In genomic region chr1:234721476-234722266, GRCh38 we compare ENCODE assay signal across 1 cellular context.
A peak's percentile ranks its signal among the peaks of the same experiment; 100 is the strongest.
TF ChIP-seq lines count a peak whose summit lies in the region.

No MANE protein-coding gene starts in this region.

TF ChIP-seq in HepG2, 621 proteins besides CTCF, POLR2A, EP300 and RAD21 (continued from another document and continues in another):
- TF ChIP-seq HBP1 (CRISPR knock-in tag; IDR thresholded peaks at IDR 0.05; ENCODE audit: low read depth) (no peak), ZNF788 (CRISPR knock-in tag; IDR thresholded peaks at IDR 0.05; ENCODE audit: borderline replicate concordance) (peak; percentile 78; the same call in 1 of the 2 replicates), KDM2A (CRISPR knock-in tag; IDR thresholded peaks at IDR 0.05; ENCODE audit: borderline replicate concordance, low read depth) (0 out of 2 replicates have a peak, but pooled peaks have one; percentile 23), FOXO1 (CRISPR knock-in tag; IDR thresholded peaks at IDR 0.05) (peak; percentile 78; the same call in 1 of the 2 replicates), NR2F6 (IDR thresholded peaks at IDR 0.05) (peak; percentile 94), NR2F6 (CRISPR knock-in tag; IDR thresholded peaks at IDR 0.05) (peak; percentile 77), RARA (CRISPR knock-in tag; IDR thresholded peaks at IDR 0.05) (peak; percentile 91), MYC (CRISPR knock-in tag; IDR thresholded peaks at IDR 0.05; ENCODE audit: borderline replicate concordance) (peak; percentile 29; the same call in 1 of the 2 replicates), TGIF2 (CRISPR knock-in tag; IDR thresholded peaks at IDR 0.05) (peak; percentile 20; the same call in 1 of the 2 replicates), KMT2B (CRISPR knock-in tag; IDR thresholded peaks at IDR 0.05) (0 out of 2 replicates have a peak, but pooled peaks have one; percentile 55), ISL2 (CRISPR knock-in tag; IDR thresholded peaks at IDR 0.05) (peak; percentile 96), ETV5 (CRISPR knock-in tag; IDR thresholded peaks at IDR 0.05; ENCODE audit: borderline replicate concordance) (peak; percentile 71; the same call in 1 of the 2 replicates), ZNF850 (CRISPR knock-in tag; conservative IDR thresholded peaks at IDR 0.05) (no peak), GATA4 (IDR thresholded peaks at IDR 0.05; ENCODE audit: borderline replicate concordance, low read depth) (peak; percentile 95; the same call in 1 of the 2 replicates), ZXDC (CRISPR knock-in tag; IDR thresholded peaks at IDR 0.05) (peak; percentile 55; the same call in 1 of the 2 replicates), ZKSCAN8 (CRISPR knock-in tag; IDR thresholded peaks at IDR 0.05; ENCODE audit: borderline replicate concordance) (0 out of 2 replicates have a peak, but pooled peaks have one; percentile 51), ZNF143 (CRISPR knock-in tag; IDR thresholded peaks at IDR 0.05) (peak; percentile 60; the same call in 1 of the 2 replicates), ZNF670 (CRISPR knock-in tag; IDR thresholded peaks at IDR 0.05; ENCODE audit: borderline replicate concordance) (no peak), ZFY (CRISPR knock-in tag; IDR thresholded peaks at IDR 0.05) (peak; percentile 67), ZBTB7B (CRISPR knock-in tag; IDR thresholded peaks at IDR 0.05) (peak; percentile 98), ZSCAN12 (CRISPR knock-in tag; IDR thresholded peaks at IDR 0.05) (0 out of 2 replicates have a peak, but pooled peaks have one; percentile 72)
- TF ChIP-seq, protein P1, sequence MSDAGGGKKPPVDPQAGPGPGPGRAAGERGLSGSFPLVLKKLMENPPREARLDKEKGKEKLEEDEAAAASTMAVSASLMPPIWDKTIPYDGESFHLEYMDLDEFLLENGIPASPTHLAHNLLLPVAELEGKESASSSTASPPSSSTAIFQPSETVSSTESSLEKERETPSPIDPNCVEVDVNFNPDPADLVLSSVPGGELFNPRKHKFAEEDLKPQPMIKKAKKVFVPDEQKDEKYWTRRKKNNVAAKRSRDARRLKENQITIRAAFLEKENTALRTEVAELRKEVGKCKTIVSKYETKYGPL (CRISPR knock-in tag; IDR thresholded peaks at IDR 0.05), result peak; percentile 93
- TF ChIP-seq, protein P2, sequence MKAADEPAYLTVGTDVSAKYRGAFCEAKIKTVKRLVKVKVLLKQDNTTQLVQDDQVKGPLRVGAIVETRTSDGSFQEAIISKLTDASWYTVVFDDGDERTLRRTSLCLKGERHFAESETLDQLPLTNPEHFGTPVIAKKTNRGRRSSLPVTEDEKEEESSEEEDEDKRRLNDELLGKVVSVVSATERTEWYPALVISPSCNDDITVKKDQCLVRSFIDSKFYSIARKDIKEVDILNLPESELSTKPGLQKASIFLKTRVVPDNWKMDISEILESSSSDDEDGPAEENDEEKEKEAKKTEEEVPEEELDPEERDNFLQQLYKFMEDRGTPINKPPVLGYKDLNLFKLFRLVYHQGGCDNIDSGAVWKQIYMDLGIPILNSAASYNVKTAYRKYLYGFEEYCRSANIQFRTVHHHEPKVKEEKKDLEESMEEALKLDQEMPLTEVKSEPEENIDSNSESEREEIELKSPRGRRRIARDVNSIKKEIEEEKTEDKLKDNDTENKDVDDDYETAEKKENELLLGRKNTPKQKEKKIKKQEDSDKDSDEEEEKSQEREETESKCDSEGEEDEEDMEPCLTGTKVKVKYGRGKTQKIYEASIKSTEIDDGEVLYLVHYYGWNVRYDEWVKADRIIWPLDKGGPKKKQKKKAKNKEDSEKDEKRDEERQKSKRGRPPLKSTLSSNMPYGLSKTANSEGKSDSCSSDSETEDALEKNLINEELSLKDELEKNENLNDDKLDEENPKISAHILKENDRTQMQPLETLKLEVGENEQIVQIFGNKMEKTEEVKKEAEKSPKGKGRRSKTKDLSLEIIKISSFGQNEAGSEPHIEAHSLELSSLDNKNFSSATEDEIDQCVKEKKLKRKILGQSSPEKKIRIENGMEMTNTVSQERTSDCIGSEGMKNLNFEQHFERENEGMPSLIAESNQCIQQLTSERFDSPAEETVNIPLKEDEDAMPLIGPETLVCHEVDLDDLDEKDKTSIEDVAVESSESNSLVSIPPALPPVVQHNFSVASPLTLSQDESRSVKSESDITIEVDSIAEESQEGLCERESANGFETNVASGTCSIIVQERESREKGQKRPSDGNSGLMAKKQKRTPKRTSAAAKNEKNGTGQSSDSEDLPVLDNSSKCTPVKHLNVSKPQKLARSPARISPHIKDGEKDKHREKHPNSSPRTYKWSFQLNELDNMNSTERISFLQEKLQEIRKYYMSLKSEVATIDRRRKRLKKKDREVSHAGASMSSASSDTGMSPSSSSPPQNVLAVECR (CRISPR knock-in tag; IDR thresholded peaks at IDR 0.05; ENCODE audit: borderline replicate concordance), result peak; percentile 29; the same call in 1 of the 2 replicates
- TF ChIP-seq, protein P3, sequence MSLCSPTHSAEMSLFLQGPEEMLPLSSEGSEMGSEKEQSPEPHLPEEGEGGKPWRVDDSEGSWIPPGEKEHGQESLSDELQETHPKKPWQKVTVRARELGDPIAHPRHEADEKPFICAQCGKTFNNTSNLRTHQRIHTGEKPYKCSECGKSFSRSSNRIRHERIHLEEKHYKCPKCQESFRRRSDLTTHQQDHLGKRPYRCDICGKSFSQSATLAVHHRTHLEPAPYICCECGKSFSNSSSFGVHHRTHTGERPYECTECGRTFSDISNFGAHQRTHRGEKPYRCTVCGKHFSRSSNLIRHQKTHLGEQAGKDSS (CRISPR knock-in tag; IDR thresholded peaks at IDR 0.05; ENCODE audit: borderline replicate concordance, low read depth), result 0 out of 2 replicates have a peak, but pooled peaks have one; percentile 11
- TF ChIP-seq, protein P4, sequence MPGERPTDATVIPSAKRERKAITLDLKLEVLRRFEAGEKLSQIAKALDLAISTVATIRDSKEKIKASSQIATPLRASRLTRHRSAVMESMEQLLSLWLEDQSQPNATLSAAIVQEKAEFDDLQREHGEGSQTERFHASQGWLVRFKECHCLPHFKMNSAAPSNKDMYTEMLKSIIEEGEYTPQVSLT (CRISPR knock-in tag; IDR thresholded peaks at IDR 0.05; ENCODE audit: borderline replicate concordance, low read depth), result no peak
- TF ChIP-seq, protein P5, sequence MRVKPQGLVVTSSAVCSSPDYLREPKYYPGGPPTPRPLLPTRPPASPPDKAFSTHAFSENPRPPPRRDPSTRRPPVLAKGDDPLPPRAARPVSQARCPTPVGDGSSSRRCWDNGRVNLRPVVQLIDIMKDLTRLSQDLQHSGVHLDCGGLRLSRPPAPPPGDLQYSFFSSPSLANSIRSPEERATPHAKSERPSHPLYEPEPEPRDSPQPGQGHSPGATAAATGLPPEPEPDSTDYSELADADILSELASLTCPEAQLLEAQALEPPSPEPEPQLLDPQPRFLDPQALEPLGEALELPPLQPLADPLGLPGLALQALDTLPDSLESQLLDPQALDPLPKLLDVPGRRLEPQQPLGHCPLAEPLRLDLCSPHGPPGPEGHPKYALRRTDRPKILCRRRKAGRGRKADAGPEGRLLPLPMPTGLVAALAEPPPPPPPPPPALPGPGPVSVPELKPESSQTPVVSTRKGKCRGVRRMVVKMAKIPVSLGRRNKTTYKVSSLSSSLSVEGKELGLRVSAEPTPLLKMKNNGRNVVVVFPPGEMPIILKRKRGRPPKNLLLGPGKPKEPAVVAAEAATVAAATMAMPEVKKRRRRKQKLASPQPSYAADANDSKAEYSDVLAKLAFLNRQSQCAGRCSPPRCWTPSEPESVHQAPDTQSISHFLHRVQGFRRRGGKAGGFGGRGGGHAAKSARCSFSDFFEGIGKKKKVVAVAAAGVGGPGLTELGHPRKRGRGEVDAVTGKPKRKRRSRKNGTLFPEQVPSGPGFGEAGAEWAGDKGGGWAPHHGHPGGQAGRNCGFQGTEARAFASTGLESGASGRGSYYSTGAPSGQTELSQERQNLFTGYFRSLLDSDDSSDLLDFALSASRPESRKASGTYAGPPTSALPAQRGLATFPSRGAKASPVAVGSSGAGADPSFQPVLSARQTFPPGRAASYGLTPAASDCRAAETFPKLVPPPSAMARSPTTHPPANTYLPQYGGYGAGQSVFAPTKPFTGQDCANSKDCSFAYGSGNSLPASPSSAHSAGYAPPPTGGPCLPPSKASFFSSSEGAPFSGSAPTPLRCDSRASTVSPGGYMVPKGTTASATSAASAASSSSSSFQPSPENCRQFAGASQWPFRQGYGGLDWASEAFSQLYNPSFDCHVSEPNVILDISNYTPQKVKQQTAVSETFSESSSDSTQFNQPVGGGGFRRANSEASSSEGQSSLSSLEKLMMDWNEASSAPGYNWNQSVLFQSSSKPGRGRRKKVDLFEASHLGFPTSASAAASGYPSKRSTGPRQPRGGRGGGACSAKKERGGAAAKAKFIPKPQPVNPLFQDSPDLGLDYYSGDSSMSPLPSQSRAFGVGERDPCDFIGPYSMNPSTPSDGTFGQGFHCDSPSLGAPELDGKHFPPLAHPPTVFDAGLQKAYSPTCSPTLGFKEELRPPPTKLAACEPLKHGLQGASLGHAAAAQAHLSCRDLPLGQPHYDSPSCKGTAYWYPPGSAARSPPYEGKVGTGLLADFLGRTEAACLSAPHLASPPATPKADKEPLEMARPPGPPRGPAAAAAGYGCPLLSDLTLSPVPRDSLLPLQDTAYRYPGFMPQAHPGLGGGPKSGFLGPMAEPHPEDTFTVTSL (CRISPR knock-in tag; IDR thresholded peaks at IDR 0.05; ENCODE audit: borderline replicate concordance), result peak; percentile 45; the same call in 1 of the 2 replicates
- TF ChIP-seq, protein P6, sequence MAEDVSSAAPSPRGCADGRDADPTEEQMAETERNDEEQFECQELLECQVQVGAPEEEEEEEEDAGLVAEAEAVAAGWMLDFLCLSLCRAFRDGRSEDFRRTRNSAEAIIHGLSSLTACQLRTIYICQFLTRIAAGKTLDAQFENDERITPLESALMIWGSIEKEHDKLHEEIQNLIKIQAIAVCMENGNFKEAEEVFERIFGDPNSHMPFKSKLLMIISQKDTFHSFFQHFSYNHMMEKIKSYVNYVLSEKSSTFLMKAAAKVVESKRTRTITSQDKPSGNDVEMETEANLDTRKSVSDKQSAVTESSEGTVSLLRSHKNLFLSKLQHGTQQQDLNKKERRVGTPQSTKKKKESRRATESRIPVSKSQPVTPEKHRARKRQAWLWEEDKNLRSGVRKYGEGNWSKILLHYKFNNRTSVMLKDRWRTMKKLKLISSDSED (CRISPR knock-in tag; IDR thresholded peaks at IDR 0.05), result no peak
- TF ChIP-seq, protein P7, sequence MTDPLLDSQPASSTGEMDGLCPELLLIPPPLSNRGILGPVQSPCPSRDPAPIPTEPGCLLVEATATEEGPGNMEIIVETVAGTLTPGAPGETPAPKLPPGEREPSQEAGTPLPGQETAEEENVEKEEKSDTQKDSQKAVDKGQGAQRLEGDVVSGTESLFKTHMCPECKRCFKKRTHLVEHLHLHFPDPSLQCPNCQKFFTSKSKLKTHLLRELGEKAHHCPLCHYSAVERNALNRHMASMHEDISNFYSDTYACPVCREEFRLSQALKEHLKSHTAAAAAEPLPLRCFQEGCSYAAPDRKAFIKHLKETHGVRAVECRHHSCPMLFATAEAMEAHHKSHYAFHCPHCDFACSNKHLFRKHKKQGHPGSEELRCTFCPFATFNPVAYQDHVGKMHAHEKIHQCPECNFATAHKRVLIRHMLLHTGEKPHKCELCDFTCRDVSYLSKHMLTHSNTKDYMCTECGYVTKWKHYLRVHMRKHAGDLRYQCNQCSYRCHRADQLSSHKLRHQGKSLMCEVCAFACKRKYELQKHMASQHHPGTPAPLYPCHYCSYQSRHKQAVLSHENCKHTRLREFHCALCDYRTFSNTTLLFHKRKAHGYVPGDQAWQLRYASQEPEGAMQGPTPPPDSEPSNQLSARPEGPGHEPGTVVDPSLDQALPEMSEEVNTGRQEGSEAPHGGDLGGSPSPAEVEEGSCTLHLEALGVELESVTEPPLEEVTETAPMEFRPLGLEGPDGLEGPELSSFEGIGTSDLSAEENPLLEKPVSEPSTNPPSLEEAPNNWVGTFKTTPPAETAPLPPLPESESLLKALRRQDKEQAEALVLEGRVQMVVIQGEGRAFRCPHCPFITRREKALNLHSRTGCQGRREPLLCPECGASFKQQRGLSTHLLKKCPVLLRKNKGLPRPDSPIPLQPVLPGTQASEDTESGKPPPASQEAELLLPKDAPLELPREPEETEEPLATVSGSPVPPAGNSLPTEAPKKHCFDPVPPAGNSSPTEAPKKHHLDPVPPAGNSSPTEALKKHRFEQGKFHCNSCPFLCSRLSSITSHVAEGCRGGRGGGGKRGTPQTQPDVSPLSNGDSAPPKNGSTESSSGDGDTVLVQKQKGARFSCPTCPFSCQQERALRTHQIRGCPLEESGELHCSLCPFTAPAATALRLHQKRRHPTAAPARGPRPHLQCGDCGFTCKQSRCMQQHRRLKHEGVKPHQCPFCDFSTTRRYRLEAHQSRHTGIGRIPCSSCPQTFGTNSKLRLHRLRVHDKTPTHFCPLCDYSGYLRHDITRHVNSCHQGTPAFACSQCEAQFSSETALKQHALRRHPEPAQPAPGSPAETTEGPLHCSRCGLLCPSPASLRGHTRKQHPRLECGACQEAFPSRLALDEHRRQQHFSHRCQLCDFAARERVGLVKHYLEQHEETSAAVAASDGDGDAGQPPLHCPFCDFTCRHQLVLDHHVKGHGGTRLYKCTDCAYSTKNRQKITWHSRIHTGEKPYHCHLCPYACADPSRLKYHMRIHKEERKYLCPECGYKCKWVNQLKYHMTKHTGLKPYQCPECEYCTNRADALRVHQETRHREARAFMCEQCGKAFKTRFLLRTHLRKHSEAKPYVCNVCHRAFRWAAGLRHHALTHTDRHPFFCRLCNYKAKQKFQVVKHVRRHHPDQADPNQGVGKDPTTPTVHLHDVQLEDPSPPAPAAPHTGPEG (CRISPR knock-in tag; IDR thresholded peaks at IDR 0.05), result peak; percentile 69; the same call in 1 of the 2 replicates
